ENCODE assay signal across 18 cellular contexts in the genomic region with DNA sequence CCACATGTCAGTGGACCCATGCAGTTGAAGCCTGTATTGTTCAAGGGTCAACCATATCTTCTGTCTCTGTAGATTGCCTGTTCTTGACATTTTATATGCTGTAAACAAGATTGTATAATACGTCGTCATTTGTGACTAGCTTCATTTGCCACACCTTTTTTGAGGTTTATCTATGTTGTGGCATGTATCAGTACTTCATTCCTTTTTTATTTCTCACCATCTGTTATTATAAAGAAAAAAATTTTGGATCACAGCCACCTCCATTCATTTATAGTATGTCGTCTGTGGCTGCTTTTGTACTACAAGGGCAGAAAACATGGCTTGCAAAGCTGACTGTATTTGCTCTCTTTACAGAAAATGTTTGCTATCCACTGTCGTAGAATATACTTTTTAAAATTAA.
DNase-seq lines count a peak whose midpoint lies in the region; ATAC-seq, FAIRE-seq and TF ChIP-seq lines count a peak whose summit lies in the region.
"Had no signal": no experiment of that assay in that cellular context is flagged by ENCODE, and none has a peak within 500 bp of the region (broad histone marks: within the 10 kb centered on the region; RNA-seq: fewer than 3 reads in every experiment).

No MANE protein-coding gene starts in this region.

- dilution Hi-C loops in endothelial cell of umbilical vein (cut with MboI; ENCODE audit: extremely low pct_ligation_motif_present, low sequenced_read_pairs): no loop called here

- H4K20me1 ChIP-seq in endothelial cell of umbilical vein (replicated peaks; ENCODE audit: control insufficient read depth, extremely low read depth, insufficient read depth, low read length): no peaks in the 10 kb centered on the region
- H4K20me1 ChIP-seq: BLaER1 had no signal

- H3K4me3 ChIP-seq in endothelial cell of umbilical vein (replicated peaks in 1 of 3; ENCODE audit: insufficient read depth in 1 of 3, low read depth in 1 of 3, low read length in 3 of 3): no peak overlapping the region
- H3K4me3 ChIP-seq: BLaER1, right atrium auricular region had no signal

- peaks cover 43% of the 10 kb centered on the region for H3K4me1 ChIP-seq in endothelial cell of umbilical vein (ENCODE audit: control insufficient read depth, extremely low read depth, insufficient read depth, low read length)
- H3K4me1 ChIP-seq: BLaER1 had no signal

- DNase-seq in HCEC 1CT: peak; percentile 91
- peak; percentile 55 for DNase-seq in RWPE1 (ENCODE audit: low spot score)
- DNase-seq in endothelial cell of umbilical vein (ENCODE audit: low read depth, low spot score): peak; percentile 80
- peak; percentile 56 for DNase-seq in non-pigmented ciliary epithelial cell (ENCODE audit: low read depth)
- DNase-seq in stimulated activated CD8-positive, alpha-beta memory T cell treated with anti-CD3 and anti-CD28 coated beads, Interleukin-4, amount 100 ng/mL, for 48 hours: no peak
- DNase-seq in globus pallidus (ENCODE audit: low spot score): no peak
- no peak for DNase-seq in erythroblast (lab: John Stamatoyannopoulos, UW)
- DNase-seq: activated CD8-positive, alpha-beta memory T cell treated with anti-CD3 and anti-CD28 coated beads, Interleukin-2, amount 10 ng/mL, durations not matched to agents 7 days and 5 days; activated gamma-delta T cell treated with Interleukin-2 at 50 U/mL for 16 hours; aorta; GOT3; mesenchymal stem cell; NCI-H82; stimulated activated CD4-positive, alpha-beta T cell treated with anti-CD3 and anti-CD28 coated beads, Interleukin-2, amount 100 ng/mL, for 24 hours; T-helper 1 cell had no signal

- no peak overlapping the region for H2AFZ ChIP-seq in endothelial cell of umbilical vein (ENCODE audit: low read depth, low read length)

- peak overlapping the region; percentile 49 for H3K4me2 ChIP-seq in endothelial cell of umbilical vein (ENCODE audit: insufficient read depth, low read length)
- H3K4me2 ChIP-seq: BLaER1 had no signal

- no peak for ATAC-seq in HG03469 (IDR thresholded peaks at IDR 0.05; ENCODE audit: unreplicated experiment)
- ATAC-seq: activated CD8-positive, alpha-beta memory T cell treated with anti-CD3 and anti-CD28 coated beads, Interleukin-2, amount 10 ng/mL, durations not matched to agents 7 days and 5 days had no signal

- H3K9ac ChIP-seq in endothelial cell of umbilical vein (replicated peaks; ENCODE audit: extremely low read depth, insufficient read depth, low read length): peak overlapping the region; percentile 37
- H3K9ac ChIP-seq: BLaER1 had no signal

- no peak overlapping the region for H3K27ac ChIP-seq in RWPE1
- H3K27ac ChIP-seq in endothelial cell of umbilical vein (ENCODE audit: insufficient read depth, low read depth, low read length): no peak overlapping the region
- H3K27ac ChIP-seq: BLaER1, right atrium auricular region had no signal

- H3K27me3 ChIP-seq in endothelial cell of umbilical vein (ENCODE audit: control insufficient read depth in 2 of 2, insufficient read depth in 2 of 2, low read length in 2 of 2): no peaks in the 10 kb centered on the region
- H3K27me3 ChIP-seq: BLaER1, right atrium auricular region had no signal

- H3K9me1 ChIP-seq in endothelial cell of umbilical vein (replicated peaks; ENCODE audit: control insufficient read depth, extremely low read depth, insufficient read depth, low read length): no peaks in the 10 kb centered on the region

- CTCF ChIA-PET in RWPE1 (lab: Yijun Ruan, JAX) (interaction anchor here (1.2 kb wide), 1 partner anchor 66 kb away, joined by 4 read pairs; no protein-coding TSS in a partner anchor), endothelial cell of umbilical vein (lab: Charles Lee) (interaction anchor here (0.7 to 1.5 kb wide), 5 partner anchors 8 to 148 kb away, joined by 3 to 7 read pairs (median 4); no protein-coding TSS in a partner anchor)

- POLR2A ChIA-PET in RWPE1 (lab: Yijun Ruan, JAX; ENCODE audit: low non-redundant PET): no interaction called here
- POLR2A ChIA-PET in endothelial cell of umbilical vein (lab: Charles Lee): no interaction called here

- peaks cover 3 to 7% of the 10 kb centered on the region in 2 experiments for H3K36me3 ChIP-seq in endothelial cell of umbilical vein (ENCODE audit: control insufficient read depth in 2 of 2, extremely low read depth in 1 of 2, insufficient read depth in 2 of 2, low read length in 2 of 2)
- H3K36me3 ChIP-seq: BLaER1, right atrium auricular region had no signal

- FAIRE-seq in endothelial cell of umbilical vein (lab: Jason Lieb, UNC): no peak

- no peaks in the 10 kb centered on the region for H3K79me2 ChIP-seq in endothelial cell of umbilical vein (ENCODE audit: control insufficient read depth, insufficient read depth, low read length)

- no peak for TF ChIP-seq POLR2A in endothelial cell of umbilical vein (IDR thresholded peaks at IDR 0.05; ENCODE audit: low read depth, low read length)
- no peak for TF ChIP-seq POLR2A in erythroblast (IDR thresholded peaks at IDR 0.05; ENCODE audit: low read length)

- intact Hi-C loops in endothelial cell of umbilical vein (cut with micrococcal nuclease): loop anchor here (2.0 kb wide), 1 partner anchor 27 kb away; no protein-coding TSS in a partner anchor

- no peaks in the 10 kb centered on the region for H3K9me3 ChIP-seq in endothelial cell of umbilical vein (replicated peaks; ENCODE audit: control insufficient read depth, insufficient read depth, low read length)

- BruUV-seq in endothelial cell of umbilical vein (replicated peaks; lab: Mats Ljungman, UMichigan): no TSS peak

- TF ChIP-seq CTCF in RWPE1 (conservative IDR thresholded peaks at IDR 0.05; ENCODE audit: low read depth) (no peak), endothelial cell of umbilical vein (IDR thresholded peaks at IDR 0.05; ENCODE audit: extremely low read depth in 1 of 2, insufficient read depth in 1 of 2, low read depth in 1 of 2, low read length in 2 of 2) (no peak)

TF ChIP-seq in endothelial cell of umbilical vein, 7 proteins besides CTCF, POLR2A, EP300 and RAD21:
- TF ChIP-seq FOS (IDR thresholded peaks at IDR 0.05; ENCODE audit: borderline replicate concordance, insufficient read depth, low read length): no peak
- no peak for TF ChIP-seq GATA2 (IDR thresholded peaks at IDR 0.05; ENCODE audit: insufficient read depth, insufficient read length, low read depth, low read length)
- no peak for TF ChIP-seq EZH2 (IDR thresholded peaks at IDR 0.05; ENCODE audit: borderline replicate concordance, low read depth, low read length, severe bottlenecking)
- no peak for TF ChIP-seq MYC (IDR thresholded peaks at IDR 0.05; ENCODE audit: low read depth, low read length)
- no peak for TF ChIP-seq JUN (IDR thresholded peaks at IDR 0.05; ENCODE audit: borderline replicate concordance, insufficient read depth, insufficient read length, low read depth)
- no peak for TF ChIP-seq MAX (IDR thresholded peaks at IDR 0.05; ENCODE audit: insufficient read depth, insufficient read length)
- no peak for TF ChIP-seq POLR2AphosphoS5 (IDR thresholded peaks at IDR 0.05; ENCODE audit: insufficient read depth, low read depth, low read length)

Comparison
In these comparisons a context has a peak if more than half of its experiments do, and no peak if none do; other contexts are left out.
1. DNase-seq: peak in HCEC 1CT (single experiment), RWPE1 (single experiment), endothelial cell of umbilical vein (single experiment) and non-pigmented ciliary epithelial cell (single experiment); none in stimulated activated CD8-positive, alpha-beta memory T cell treated with anti-CD3 and anti-CD28 coated beads, Interleukin-4, amount 100 ng/mL, for 48 hours (single experiment), globus pallidus (single experiment) and erythroblast (0 of 2).